Comparison of ENCODE assay signal across 13 cellular contexts in genomic region chr1:92922378-92923035, GRCh38. TPM values are rescaled to one million over a fixed set of nuclear protein-coding genes. Genes with fewer than 3 reads are reported as not detected.
A peak's percentile ranks its signal among the peaks of the same experiment; 100 is the strongest.
DNase-seq lines count a peak whose midpoint lies in the region; ATAC-seq and TF ChIP-seq lines count a peak whose summit lies in the region.
"Had no signal": no experiment of that assay in that cellular context is flagged by ENCODE, and none has a peak within 500 bp of the region (broad histone marks: within the 10 kb centered on the region; RNA-seq: fewer than 3 reads in every experiment).

No MANE protein-coding gene starts in this region.

- H4K20me1 ChIP-seq in osteoblast (ENCODE audit: insufficient read depth, low read length) = no peaks in the 10 kb centered on the region

- no peaks in the 10 kb centered on the region for H3K79me2 ChIP-seq in osteoblast (ENCODE audit: insufficient read depth, low read length)

- peak overlapping the region; percentile 78 for H2AFZ ChIP-seq in osteoblast (ENCODE audit: low read length)

- intact Hi-C loops in Right ventricle myocardium superior (cut with DNase I) = no loop called here

- H3K9me3 ChIP-seq in osteoblast (ENCODE audit: low read depth, low read length) = no peaks in the 10 kb centered on the region
- H3K9me3 ChIP-seq: ascending aorta, tibial artery had no signal

- peak overlapping the region; percentile 69 for H3K4me2 ChIP-seq in osteoblast (ENCODE audit: insufficient read depth, low read length)

- in situ Hi-C loops in KBM-7 (cut with MboI; ENCODE audit: low pct_unique_long_range_greater_than_20kb, low sequenced_read_pairs) (no loop called here), astrocyte of the spinal cord (cut with HindIII; ENCODE audit: low sequenced_read_pairs) (no loop called here)

- H3K27me3 ChIP-seq in osteoblast (ENCODE audit: insufficient read depth, low read length) = no peaks in the 10 kb centered on the region
- H3K27me3 ChIP-seq: ascending aorta, tibial artery had no signal

- H3K27ac ChIP-seq in osteoblast (ENCODE audit: low read depth, low read length) = peak overlapping the region; percentile 81
- H3K27ac ChIP-seq: ascending aorta, tibial artery had no signal

- H3K4me1 ChIP-seq in osteoblast (ENCODE audit: insufficient read depth, low read length) = peaks cover 24% of the 10 kb centered on the region
- H3K4me1 ChIP-seq: ascending aorta, tibial artery had no signal

- DNase-seq in AG10803 (ENCODE audit: low read depth) = peak; percentile 89
- peak; percentile 40 for DNase-seq in KBM-7
- peak; percentile 46 for DNase-seq in astrocyte of the spinal cord (ENCODE audit: low read depth, low spot score)
- DNase-seq in osteoblast (ENCODE audit: insufficient read length, low spot score, missing footprints) = no peak
- DNase-seq in Right ventricle myocardium superior = no peak
- DNase-seq in activated CD4-positive, alpha-beta T cell treated with anti-CD3 and anti-CD28 coated beads for 4 hours = no peak
- DNase-seq: activated CD4-positive, alpha-beta T cell treated with anti-CD3 and anti-CD28 coated beads, Interleukin-2, amount 50 U/mL, for 48 hours; NCI-H1417 treated with DMSO at 0.1 percent for 48 hours; NCI-H69; tibial artery had no signal

- no peak for ATAC-seq in HG03439 (IDR thresholded peaks at IDR 0.05; ENCODE audit: unreplicated experiment)
- no peak for ATAC-seq in Right ventricle myocardium superior (ENCODE audit: poor library complexity)
- ATAC-seq in HG02642 (IDR thresholded peaks at IDR 0.05; ENCODE audit: poor library complexity, unreplicated experiment) = no peak

- no peaks in the 10 kb centered on the region for H3K36me3 ChIP-seq in osteoblast (ENCODE audit: insufficient read depth, low read length)
- H3K36me3 ChIP-seq: ascending aorta, tibial artery had no signal

- H3K4me3 ChIP-seq in AG10803 (ENCODE audit: low read length) (no peak overlapping the region), astrocyte of the spinal cord (ENCODE audit: low read depth, low read length) (no peak overlapping the region), osteoblast (ENCODE audit: insufficient read depth, low read length) (peak overlapping the region; percentile 28)
- H3K4me3 ChIP-seq: ascending aorta, tibial artery had no signal

- TF ChIP-seq CTCF in AG10803 (conservative IDR thresholded peaks at IDR 0.05; ENCODE audit: low read length) (no peak), astrocyte of the spinal cord (IDR thresholded peaks at IDR 0.05; ENCODE audit: low read depth, low read length) (no peak), osteoblast (IDR thresholded peaks at IDR 0.05; ENCODE audit: extremely low read depth, low read depth, low read length) (no peak)

RNA-seq across cellular contexts. Expression of gene DIPK1A, which starts 38.8 kb away (rescaled TPM):
- 29.0 and 29.8 TPM in 2 replicates for total RNA-seq in osteoblast
- total RNA-seq in Right ventricle myocardium superior = 7.0 TPM

Comparison
In these comparisons a context has a peak if more than half of its experiments do, and no peak if none do; other contexts are left out.
1. DNase-seq: peak in AG10803 (single experiment), KBM-7 (single experiment) and astrocyte of the spinal cord (single experiment); none in osteoblast (single experiment), Right ventricle myocardium superior (single experiment) and activated CD4-positive, alpha-beta T cell treated with anti-CD3 and anti-CD28 coated beads for 4 hours (0 of 2).